In the genomic region with DNA sequence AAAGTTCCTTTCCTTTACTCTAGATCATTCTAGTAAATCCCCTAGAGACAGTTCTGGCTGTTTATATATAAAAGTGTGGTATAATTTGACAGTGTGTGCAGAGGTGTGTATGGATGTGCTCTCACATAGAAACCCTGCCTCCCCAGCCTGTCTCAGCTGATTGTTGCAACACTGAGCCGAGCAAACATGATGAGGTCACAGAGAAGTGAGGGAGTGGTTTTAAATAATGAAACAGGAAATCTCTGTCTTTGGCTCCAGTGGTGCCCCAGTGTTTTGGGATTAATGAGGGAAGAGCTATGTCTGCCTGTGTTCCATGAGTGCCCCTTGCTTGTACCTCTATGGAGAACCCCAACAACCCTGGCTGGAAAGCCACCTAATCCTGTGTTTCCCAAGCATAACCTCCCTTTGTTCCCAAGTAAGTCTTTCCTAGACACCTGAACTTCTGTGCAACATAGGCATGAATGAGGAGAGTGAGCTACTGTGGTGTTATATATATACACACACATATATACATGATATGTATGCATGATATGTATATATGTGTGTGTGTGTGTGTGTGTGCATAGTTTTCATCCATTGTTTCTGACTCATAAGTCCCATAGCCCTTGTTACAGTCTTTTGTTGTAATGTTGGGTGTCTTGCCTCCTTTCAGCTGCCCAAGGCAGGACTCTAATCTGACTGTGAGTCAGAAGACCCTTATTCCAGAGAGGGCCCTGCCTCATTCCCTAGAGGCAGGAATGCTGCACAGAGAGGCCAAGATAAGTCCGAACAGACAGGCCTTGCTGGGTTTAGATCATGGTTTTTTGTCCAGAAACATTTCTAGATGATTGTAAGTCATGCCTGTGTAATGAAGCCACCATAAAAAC, we compare ENCODE assay signal across 7 cellular contexts. TPM values are rescaled to one million over a fixed set of nuclear protein-coding genes. Genes with fewer than 3 reads are reported as not detected.
A peak's percentile ranks its signal among the peaks of the same experiment; 100 is the strongest.
DNase-seq lines count a peak whose midpoint lies in the region; ATAC-seq and TF ChIP-seq lines count a peak whose summit lies in the region.

No MANE protein-coding gene starts in this region.

- no peaks in the 10 kb centered on the region for H3K27me3 ChIP-seq in prostate gland (replicated peaks; ENCODE audit: insufficient read depth)

- no peaks in the 10 kb centered on the region for H3K4me1 ChIP-seq in prostate gland (replicated peaks)

- ATAC-seq in HG02678 (IDR thresholded peaks at IDR 0.05; ENCODE audit: unreplicated experiment): no peak

- DNase-seq in GM12865 (ENCODE audit: low read depth): peak; percentile 69
- peak; percentile 74 for DNase-seq in M059J (ENCODE audit: low read depth)
- peak; percentile 68 for DNase-seq in foreskin melanocyte
- peak; percentile 63 for DNase-seq in prostate gland (ENCODE audit: low spot score)
- DNase-seq in DMS79 treated with DMSO at 0.1 percent for 48 hours (lab: John Stamatoyannopoulos, UW): no peak

- WGBS in prostate gland: 43% methylated on average over 2 of the region's 2 CpGs

- no peak overlapping the region for H3K4me3 ChIP-seq in GM12865 (ENCODE audit: low read depth, low read length)
- H3K4me3 ChIP-seq in prostate gland: no peak overlapping the region

- H3K9me3 ChIP-seq in prostate gland: no peaks in the 10 kb centered on the region

- intact Hi-C loops in prostate gland (cut with DNase I): no loop called here

- TF ChIP-seq CTCF in GM12865 (IDR thresholded peaks at IDR 0.05; ENCODE audit: insufficient read depth, low read depth, low read length, missing control alignments) (no peak), VCaP (conservative IDR thresholded peaks at IDR 0.05) (no peak), prostate gland (IDR thresholded peaks at IDR 0.05) (no peak)

- H3K36me3 ChIP-seq in prostate gland: no peaks in the 10 kb centered on the region

- TF ChIP-seq POLR2A in prostate gland (IDR thresholded peaks at IDR 0.05): peak; percentile 19

- H3K27ac ChIP-seq in VCaP (peak overlapping the region; percentile 8; the same call in 1 of the 2 replicates), prostate gland (no peak overlapping the region)

RNA-seq across cellular contexts. Expression of a gene that starts 18.0 kb away (rescaled TPM):
- total RNA-seq in M059J (2014; rRNA removed; shearing (Covaris generic)): 12.5 and 16.1 TPM in 2 replicates
- total RNA-seq in prostate gland: 10 to 100 TPM in 1 of 2 donors, 1 to 10 TPM in 1; 8.3 to 22.0 TPM
